Comparison of ENCODE assay signal across 21 cellular contexts in the genomic region with DNA sequence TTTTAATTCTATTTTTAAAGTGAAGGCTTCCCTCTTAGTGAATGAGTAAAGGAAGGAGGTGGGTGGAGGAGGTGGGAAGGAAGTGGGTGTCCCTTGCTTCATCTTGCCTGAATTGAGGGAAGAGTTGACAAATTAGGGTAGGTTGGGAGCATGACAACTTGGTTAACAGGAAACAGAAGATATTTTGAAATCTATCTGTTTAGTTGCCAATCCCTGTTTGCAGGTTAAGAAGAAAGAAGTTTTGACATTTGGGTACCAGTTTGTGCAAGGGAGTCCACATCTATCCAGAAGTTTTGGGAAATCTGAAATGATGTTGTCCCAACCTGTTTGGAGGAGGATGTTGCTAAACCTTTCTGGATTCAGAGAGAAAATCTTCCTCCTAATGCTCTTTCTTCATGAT.
"Had no signal": no experiment of that assay in that cellular context is flagged by ENCODE, and none has a peak within 500 bp of the region (broad histone marks: within the 10 kb centered on the region; RNA-seq: fewer than 3 reads in every experiment).

No MANE protein-coding gene starts in this region.

- DNase-seq: KBM-7, NCI-H1092 treated with DMSO at 0.1 percent for 48 hours, NCI-H1436, NCI-H187, NCI-H2029, NCI-H2081 treated with DMSO at 0.1 percent for 48 hours, NCI-H2171, NCI-H226, NCI-H446, NCI-H510A, NCI-H524 treated with DMSO at 0.1 percent for 48 hours, NCI-H69, NCI-H774, PC-3, SHP77, SJCRH30, SW 1271 had no signal

- H3K36me3 ChIP-seq: SJCRH30 had no signal

- H3K4me3 ChIP-seq: SJCRH30 had no signal

- H3K27me3 ChIP-seq: SJCRH30 had no signal

- H3K27ac ChIP-seq: HL-60, RWPE1, SJCRH30 had no signal

- H3K9me3 ChIP-seq: SJCRH30 had no signal

- H3K4me1 ChIP-seq: SJCRH30 had no signal

- ATAC-seq: Panc1, PC-3, SK-N-SH treated with all-trans-retinoic acid at 6 μM for 48 hours had no signal
